9 cellular contexts compared by ENCODE assay signal in genomic region chr17:43645765-43646481, GRCh38. TPM values are rescaled to one million over a fixed set of nuclear protein-coding genes. Genes with fewer than 3 reads are reported as not detected.
A peak's percentile ranks its signal among the peaks of the same experiment; 100 is the strongest.
DNase-seq lines count a peak whose midpoint lies in the region; ATAC-seq and TF ChIP-seq lines count a peak whose summit lies in the region.
"Had no signal": no experiment of that assay in that cellular context is flagged by ENCODE, and none has a peak within 500 bp of the region (broad histone marks: within the 10 kb centered on the region; RNA-seq: fewer than 3 reads in every experiment).

No MANE protein-coding gene starts in this region.

- WGBS in body of pancreas, 2 donors = 6 to 17% methylated on average over 17 to 59 of the region's 72 CpGs

- H3K9me3 ChIP-seq in HUES6 (ENCODE audit: control insufficient read depth, insufficient read depth, low read depth, low read length) = no peaks in the 10 kb centered on the region
- H3K9me3 ChIP-seq in body of pancreas = no peaks in the 10 kb centered on the region

- H3K9ac ChIP-seq in HUES6 (ENCODE audit: low read length) = no peak overlapping the region

- peaks cover 7% of the 10 kb centered on the region; the same call in 1 of the 2 replicates for H3K27me3 ChIP-seq in HUES6 (ENCODE audit: control insufficient read depth, insufficient read depth, low read length)
- H3K27me3 ChIP-seq in body of pancreas = peaks cover 0 to 11% of the 10 kb centered on the region in 2 donors

- DNase-seq in body of pancreas (peak; percentile 21 to 45 (median 40)), iPS-NIHi7 (ENCODE audit: extremely low spot score) (peak; percentile 79), GM10266 (ENCODE audit: extremely low spot score) (no peak), KG1 (lab: John Stamatoyannopoulos, UW) (no peak), anterior cingulate cortex (lab: John Stamatoyannopoulos, UW) (no peak)
- peak; percentile 29 for DNase-seq in stimulated activated CD4-positive, alpha-beta T cell treated with anti-CD3 and anti-CD28 coated beads, Interleukin-4, amount 100 ng/mL, for 1 hour
- DNase-seq: GOT3 had no signal

- TF ChIP-seq POLR2A in body of pancreas (IDR thresholded peaks at IDR 0.05) = no peak

- TF ChIP-seq CTCF in body of pancreas (IDR thresholded peaks at IDR 0.05) = no peak
- TF ChIP-seq CTCF in GM10266 (IDR thresholded peaks at IDR 0.05; ENCODE audit: control insufficient read depth, insufficient read depth, low read depth, missing control alignments) = no peak

- H3K4me1 ChIP-seq in HUES6 (ENCODE audit: control insufficient read depth, insufficient read depth, low read length) (peaks cover 5% of the 10 kb centered on the region), body of pancreas (peaks cover 9% of the 10 kb centered on the region)

- H3K4me3 ChIP-seq in HUES6 (ENCODE audit: low read depth, low read length) (peak overlapping the region; percentile 48; the same call in 1 of the 2 replicates), body of pancreas (peak overlapping the region in 1 of 2 donors; percentile 14)

- ATAC-seq in body of pancreas (peak; percentile 78), GM18858 (IDR thresholded peaks at IDR 0.05; ENCODE audit: unreplicated experiment) (no peak)

- H3K36me3 ChIP-seq in HUES6 (ENCODE audit: control insufficient read depth, insufficient read depth, low read length) = no peaks in the 10 kb centered on the region
- no peaks in the 10 kb centered on the region for H3K36me3 ChIP-seq in body of pancreas (replicated peaks in 1 of 2; ENCODE audit: insufficient read depth in 1 of 2, low read depth in 2 of 2)

- intact Hi-C loops in body of pancreas (cut with DNase I) = no loop called here

- H3K27ac ChIP-seq in HUES6 (ENCODE audit: low read depth, low read length) (no peak overlapping the region), body of pancreas (peak overlapping the region in 3 of 4 donors; percentile 37 to 39 (median 38))

RNA-seq across cellular contexts. Expression of gene MEOX1, which starts 15.8 kb away (rescaled TPM):
- 1 to 10 TPM in 1 of 2 donors, under 1 TPM in 1; 0.52 to 2.3 TPM for total RNA-seq in body of pancreas

Comparison
In these comparisons a context has a peak if more than half of its experiments do, and no peak if none do; other contexts are left out.
1. DNase-seq: peak in body of pancreas (4 of 4), iPS-NIHi7 (single experiment) and stimulated activated CD4-positive, alpha-beta T cell treated with anti-CD3 and anti-CD28 coated beads, Interleukin-4, amount 100 ng/mL, for 1 hour (single experiment); none in GM10266 (single experiment), KG1 (single experiment) and anterior cingulate cortex (0 of 58).